Comparison of ENCODE assay signal across 31 cellular contexts in the genomic region with DNA sequence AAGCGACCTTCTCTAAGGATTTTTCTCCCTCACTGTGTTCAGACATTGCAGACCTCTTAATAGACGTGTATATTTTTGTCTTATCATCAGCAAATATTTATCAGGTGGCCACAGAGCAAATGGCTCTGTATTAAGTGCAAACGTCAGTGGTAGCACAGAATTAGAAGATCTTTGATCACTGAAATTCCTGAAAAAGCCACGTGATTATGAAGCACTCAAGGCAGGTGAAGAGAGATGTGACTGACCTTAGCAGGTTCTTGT.
"Had no signal": no experiment of that assay in that cellular context is flagged by ENCODE, and none has a peak within 500 bp of the region (broad histone marks: within the 10 kb centered on the region; RNA-seq: fewer than 3 reads in every experiment).

No MANE protein-coding gene starts in this region.

- H3K27ac ChIP-seq: KMS-11 had no signal

- DNase-seq: Karpas-422, KBM-7, KG1, MG63, MM.1S, MV-4-11, NCI-H1092, NCI-H1092 treated with DMSO at 0.1 percent for 48 hours, NCI-H1105, NCI-H1105 treated with DMSO at 0.1 percent for 48 hours, NCI-H1417, NCI-H1417 treated with DMSO at 0.1 percent for 48 hours, NCI-H1436, NCI-H1436 treated with DMSO at 0.1 percent for 48 hours, NCI-H146, NCI-H1694, NCI-H1694 treated with DMSO at 0.1 percent for 48 hours, NCI-H187, NCI-H1930, NCI-H2029, NCI-H2081, NCI-H2081 treated with DMSO at 0.1 percent for 48 hours, NCI-H2107, NCI-H2171, NCI-H2171 treated with DMSO at 0.1 percent for 48 hours, NCI-H2227 treated with DMSO at 0.1 percent for 48 hours, NCI-H226, NCI-H345, NCI-H446, NCI-H446 treated with DMSO at 0.1 percent for 48 hours had no signal

- H3K27me3 ChIP-seq: MG63 had no signal

- H3K9me3 ChIP-seq: MG63 had no signal

- H3K4me3 ChIP-seq: MG63 had no signal
